In the genomic region with DNA sequence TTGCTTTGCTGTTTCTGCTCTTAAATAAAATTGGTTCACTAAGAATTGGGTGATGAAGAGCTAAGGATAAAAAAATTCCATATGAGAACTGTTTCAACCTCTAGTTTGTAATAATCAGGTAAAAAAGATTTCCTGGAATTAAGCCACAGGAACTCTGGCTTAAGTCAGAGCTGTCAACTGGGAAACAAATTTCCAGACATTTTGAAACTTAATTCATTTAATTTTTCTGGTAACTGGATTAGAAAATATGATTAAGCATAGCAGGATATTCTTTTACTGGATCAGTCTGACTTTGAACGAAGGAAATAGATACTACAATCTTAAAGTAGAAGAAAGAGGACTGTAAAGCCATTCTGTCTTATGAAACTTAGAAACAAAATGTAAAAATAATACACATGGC, we compare ENCODE assay signal across 2 cellular contexts.
TF ChIP-seq lines count a peak whose summit lies in the region.

No MANE protein-coding gene starts in this region.

TF ChIP-seq in SK-N-SH, 30 proteins besides CTCF, POLR2A, EP300 and RAD21 (continues in another document):
- TF ChIP-seq, protein P1, sequence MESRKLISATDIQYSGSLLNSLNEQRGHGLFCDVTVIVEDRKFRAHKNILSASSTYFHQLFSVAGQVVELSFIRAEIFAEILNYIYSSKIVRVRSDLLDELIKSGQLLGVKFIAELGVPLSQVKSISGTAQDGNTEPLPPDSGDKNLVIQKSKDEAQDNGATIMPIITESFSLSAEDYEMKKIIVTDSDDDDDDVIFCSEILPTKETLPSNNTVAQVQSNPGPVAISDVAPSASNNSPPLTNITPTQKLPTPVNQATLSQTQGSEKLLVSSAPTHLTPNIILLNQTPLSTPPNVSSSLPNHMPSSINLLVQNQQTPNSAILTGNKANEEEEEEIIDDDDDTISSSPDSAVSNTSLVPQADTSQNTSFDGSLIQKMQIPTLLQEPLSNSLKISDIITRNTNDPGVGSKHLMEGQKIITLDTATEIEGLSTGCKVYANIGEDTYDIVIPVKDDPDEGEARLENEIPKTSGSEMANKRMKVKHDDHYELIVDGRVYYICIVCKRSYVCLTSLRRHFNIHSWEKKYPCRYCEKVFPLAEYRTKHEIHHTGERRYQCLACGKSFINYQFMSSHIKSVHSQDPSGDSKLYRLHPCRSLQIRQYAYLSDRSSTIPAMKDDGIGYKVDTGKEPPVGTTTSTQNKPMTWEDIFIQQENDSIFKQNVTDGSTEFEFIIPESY (IDR thresholded peaks at IDR 0.05; ENCODE audit: borderline replicate concordance, low read depth), result no peak
- TF ChIP-seq, protein P2, sequence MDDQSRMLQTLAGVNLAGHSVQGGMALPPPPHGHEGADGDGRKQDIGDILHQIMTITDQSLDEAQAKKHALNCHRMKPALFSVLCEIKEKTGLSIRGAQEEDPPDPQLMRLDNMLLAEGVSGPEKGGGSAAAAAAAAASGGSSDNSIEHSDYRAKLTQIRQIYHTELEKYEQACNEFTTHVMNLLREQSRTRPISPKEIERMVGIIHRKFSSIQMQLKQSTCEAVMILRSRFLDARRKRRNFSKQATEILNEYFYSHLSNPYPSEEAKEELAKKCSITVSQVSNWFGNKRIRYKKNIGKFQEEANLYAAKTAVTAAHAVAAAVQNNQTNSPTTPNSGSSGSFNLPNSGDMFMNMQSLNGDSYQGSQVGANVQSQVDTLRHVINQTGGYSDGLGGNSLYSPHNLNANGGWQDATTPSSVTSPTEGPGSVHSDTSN (IDR thresholded peaks at IDR 0.05), result peak; percentile 34; the same call in 1 of the 2 replicates
- TF ChIP-seq FOSL2 (IDR thresholded peaks at IDR 0.05; ENCODE audit: borderline replicate concordance, low read depth), result no peak
- TF ChIP-seq SIN3A (IDR thresholded peaks at IDR 0.05; ENCODE audit: borderline replicate concordance, low read depth, low read length), result no peak
- TF ChIP-seq GABPA (IDR thresholded peaks at IDR 0.05; ENCODE audit: low read depth), result no peak
- no peak for TF ChIP-seq ELF1 (IDR thresholded peaks at IDR 0.05)
- TF ChIP-seq TCF12 (IDR thresholded peaks at IDR 0.05), result peak; percentile 67
- TF ChIP-seq TAF1 (IDR thresholded peaks at IDR 0.05; ENCODE audit: borderline replicate concordance, low read depth, low read length), result no peak
- no peak for TF ChIP-seq FOXJ3 (CRISPR knock-in tag; IDR thresholded peaks at IDR 0.05)
- TF ChIP-seq YY1 (IDR thresholded peaks at IDR 0.05; ENCODE audit: low read depth), result no peak
- TF ChIP-seq, protein P3, sequence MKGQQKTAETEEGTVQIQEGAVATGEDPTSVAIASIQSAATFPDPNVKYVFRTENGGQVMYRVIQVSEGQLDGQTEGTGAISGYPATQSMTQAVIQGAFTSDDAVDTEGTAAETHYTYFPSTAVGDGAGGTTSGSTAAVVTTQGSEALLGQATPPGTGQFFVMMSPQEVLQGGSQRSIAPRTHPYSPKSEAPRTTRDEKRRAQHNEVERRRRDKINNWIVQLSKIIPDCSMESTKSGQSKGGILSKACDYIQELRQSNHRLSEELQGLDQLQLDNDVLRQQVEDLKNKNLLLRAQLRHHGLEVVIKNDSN (IDR thresholded peaks at IDR 0.05; ENCODE audit: borderline replicate concordance, low read depth), result no peak
- TF ChIP-seq CHD2 (IDR thresholded peaks at IDR 0.05; ENCODE audit: low read length, partially characterized antibody), result peak; percentile 76
- TF ChIP-seq EZH2phosphoT487 (IDR thresholded peaks at IDR 0.05; ENCODE audit: borderline replicate concordance, low read depth), result no peak
- no peak for TF ChIP-seq MEF2A (IDR thresholded peaks at IDR 0.05; ENCODE audit: borderline replicate concordance, low read depth)
- TF ChIP-seq SMC3 (IDR thresholded peaks at IDR 0.05; ENCODE audit: low read depth, low read length), result no peak
- TF ChIP-seq, protein P4, sequence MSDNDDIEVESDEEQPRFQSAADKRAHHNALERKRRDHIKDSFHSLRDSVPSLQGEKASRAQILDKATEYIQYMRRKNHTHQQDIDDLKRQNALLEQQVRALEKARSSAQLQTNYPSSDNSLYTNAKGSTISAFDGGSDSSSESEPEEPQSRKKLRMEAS (IDR thresholded peaks at IDR 0.05; ENCODE audit: low read depth), result no peak
- peak; percentile 43; the same call in 1 of the 2 replicates for TF ChIP-seq POLR2AphosphoS5 (IDR thresholded peaks at IDR 0.05; ENCODE audit: low read depth, low read length)
- TF ChIP-seq NFIC (IDR thresholded peaks at IDR 0.05; ENCODE audit: borderline replicate concordance), result no peak
- TF ChIP-seq TEAD4 (IDR thresholded peaks at IDR 0.05; ENCODE audit: borderline replicate concordance, insufficient read depth), result no peak
- no peak for TF ChIP-seq FOXM1 (IDR thresholded peaks at IDR 0.05; ENCODE audit: low read depth)
- no peak for TF ChIP-seq RXRA (IDR thresholded peaks at IDR 0.05; ENCODE audit: borderline replicate concordance, low read depth)
- no peak for TF ChIP-seq NRF1 (IDR thresholded peaks at IDR 0.05; ENCODE audit: low read depth, low read length)
- TF ChIP-seq RCOR1 (IDR thresholded peaks at IDR 0.05; ENCODE audit: low read length), result peak; percentile 84; the same call in 1 of the 2 replicates
- no peak for TF ChIP-seq MXI1 (IDR thresholded peaks at IDR 0.05; ENCODE audit: low read depth, low read length)
- TF ChIP-seq, protein P5, sequence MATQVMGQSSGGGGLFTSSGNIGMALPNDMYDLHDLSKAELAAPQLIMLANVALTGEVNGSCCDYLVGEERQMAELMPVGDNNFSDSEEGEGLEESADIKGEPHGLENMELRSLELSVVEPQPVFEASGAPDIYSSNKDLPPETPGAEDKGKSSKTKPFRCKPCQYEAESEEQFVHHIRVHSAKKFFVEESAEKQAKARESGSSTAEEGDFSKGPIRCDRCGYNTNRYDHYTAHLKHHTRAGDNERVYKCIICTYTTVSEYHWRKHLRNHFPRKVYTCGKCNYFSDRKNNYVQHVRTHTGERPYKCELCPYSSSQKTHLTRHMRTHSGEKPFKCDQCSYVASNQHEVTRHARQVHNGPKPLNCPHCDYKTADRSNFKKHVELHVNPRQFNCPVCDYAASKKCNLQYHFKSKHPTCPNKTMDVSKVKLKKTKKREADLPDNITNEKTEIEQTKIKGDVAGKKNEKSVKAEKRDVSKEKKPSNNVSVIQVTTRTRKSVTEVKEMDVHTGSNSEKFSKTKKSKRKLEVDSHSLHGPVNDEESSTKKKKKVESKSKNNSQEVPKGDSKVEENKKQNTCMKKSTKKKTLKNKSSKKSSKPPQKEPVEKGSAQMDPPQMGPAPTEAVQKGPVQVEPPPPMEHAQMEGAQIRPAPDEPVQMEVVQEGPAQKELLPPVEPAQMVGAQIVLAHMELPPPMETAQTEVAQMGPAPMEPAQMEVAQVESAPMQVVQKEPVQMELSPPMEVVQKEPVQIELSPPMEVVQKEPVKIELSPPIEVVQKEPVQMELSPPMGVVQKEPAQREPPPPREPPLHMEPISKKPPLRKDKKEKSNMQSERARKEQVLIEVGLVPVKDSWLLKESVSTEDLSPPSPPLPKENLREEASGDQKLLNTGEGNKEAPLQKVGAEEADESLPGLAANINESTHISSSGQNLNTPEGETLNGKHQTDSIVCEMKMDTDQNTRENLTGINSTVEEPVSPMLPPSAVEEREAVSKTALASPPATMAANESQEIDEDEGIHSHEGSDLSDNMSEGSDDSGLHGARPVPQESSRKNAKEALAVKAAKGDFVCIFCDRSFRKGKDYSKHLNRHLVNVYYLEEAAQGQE (IDR thresholded peaks at IDR 0.05; ENCODE audit: low read depth, low read length), result no peak
- TF ChIP-seq GATA2 (CRISPR knock-in tag; IDR thresholded peaks at IDR 0.05), result peak; percentile 14; the same call in 1 of the 2 replicates

TF ChIP-seq in SK-N-SH treated with all-trans-retinoic acid at 6 μM for 48 hours, 23 proteins besides CTCF, POLR2A, EP300 and RAD21 (continued from another document):
- TF ChIP-seq, protein P6, sequence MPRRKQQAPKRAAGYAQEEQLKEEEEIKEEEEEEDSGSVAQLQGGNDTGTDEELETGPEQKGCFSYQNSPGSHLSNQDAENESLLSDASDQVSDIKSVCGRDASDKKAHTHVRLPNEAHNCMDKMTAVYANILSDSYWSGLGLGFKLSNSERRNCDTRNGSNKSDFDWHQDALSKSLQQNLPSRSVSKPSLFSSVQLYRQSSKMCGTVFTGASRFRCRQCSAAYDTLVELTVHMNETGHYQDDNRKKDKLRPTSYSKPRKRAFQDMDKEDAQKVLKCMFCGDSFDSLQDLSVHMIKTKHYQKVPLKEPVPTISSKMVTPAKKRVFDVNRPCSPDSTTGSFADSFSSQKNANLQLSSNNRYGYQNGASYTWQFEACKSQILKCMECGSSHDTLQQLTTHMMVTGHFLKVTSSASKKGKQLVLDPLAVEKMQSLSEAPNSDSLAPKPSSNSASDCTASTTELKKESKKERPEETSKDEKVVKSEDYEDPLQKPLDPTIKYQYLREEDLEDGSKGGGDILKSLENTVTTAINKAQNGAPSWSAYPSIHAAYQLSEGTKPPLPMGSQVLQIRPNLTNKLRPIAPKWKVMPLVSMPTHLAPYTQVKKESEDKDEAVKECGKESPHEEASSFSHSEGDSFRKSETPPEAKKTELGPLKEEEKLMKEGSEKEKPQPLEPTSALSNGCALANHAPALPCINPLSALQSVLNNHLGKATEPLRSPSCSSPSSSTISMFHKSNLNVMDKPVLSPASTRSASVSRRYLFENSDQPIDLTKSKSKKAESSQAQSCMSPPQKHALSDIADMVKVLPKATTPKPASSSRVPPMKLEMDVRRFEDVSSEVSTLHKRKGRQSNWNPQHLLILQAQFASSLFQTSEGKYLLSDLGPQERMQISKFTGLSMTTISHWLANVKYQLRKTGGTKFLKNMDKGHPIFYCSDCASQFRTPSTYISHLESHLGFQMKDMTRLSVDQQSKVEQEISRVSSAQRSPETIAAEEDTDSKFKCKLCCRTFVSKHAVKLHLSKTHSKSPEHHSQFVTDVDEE (CRISPR knock-in tag; IDR thresholded peaks at IDR 0.05), result peak; percentile 83
- TF ChIP-seq ISL1 (CRISPR knock-in tag; IDR thresholded peaks at IDR 0.05), result peak; percentile 88
- TF ChIP-seq ZC3H10 (CRISPR knock-in tag; IDR thresholded peaks at IDR 0.05), result no peak
- TF ChIP-seq, protein P7, sequence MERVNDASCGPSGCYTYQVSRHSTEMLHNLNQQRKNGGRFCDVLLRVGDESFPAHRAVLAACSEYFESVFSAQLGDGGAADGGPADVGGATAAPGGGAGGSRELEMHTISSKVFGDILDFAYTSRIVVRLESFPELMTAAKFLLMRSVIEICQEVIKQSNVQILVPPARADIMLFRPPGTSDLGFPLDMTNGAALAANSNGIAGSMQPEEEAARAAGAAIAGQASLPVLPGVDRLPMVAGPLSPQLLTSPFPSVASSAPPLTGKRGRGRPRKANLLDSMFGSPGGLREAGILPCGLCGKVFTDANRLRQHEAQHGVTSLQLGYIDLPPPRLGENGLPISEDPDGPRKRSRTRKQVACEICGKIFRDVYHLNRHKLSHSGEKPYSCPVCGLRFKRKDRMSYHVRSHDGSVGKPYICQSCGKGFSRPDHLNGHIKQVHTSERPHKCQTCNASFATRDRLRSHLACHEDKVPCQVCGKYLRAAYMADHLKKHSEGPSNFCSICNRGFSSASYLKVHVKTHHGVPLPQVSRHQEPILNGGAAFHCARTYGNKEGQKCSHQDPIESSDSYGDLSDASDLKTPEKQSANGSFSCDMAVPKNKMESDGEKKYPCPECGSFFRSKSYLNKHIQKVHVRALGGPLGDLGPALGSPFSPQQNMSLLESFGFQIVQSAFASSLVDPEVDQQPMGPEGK (CRISPR knock-in tag; IDR thresholded peaks at IDR 0.05; ENCODE audit: borderline replicate concordance), result peak; percentile 83; the same call in 1 of the 2 replicates
- TF ChIP-seq, protein P8, sequence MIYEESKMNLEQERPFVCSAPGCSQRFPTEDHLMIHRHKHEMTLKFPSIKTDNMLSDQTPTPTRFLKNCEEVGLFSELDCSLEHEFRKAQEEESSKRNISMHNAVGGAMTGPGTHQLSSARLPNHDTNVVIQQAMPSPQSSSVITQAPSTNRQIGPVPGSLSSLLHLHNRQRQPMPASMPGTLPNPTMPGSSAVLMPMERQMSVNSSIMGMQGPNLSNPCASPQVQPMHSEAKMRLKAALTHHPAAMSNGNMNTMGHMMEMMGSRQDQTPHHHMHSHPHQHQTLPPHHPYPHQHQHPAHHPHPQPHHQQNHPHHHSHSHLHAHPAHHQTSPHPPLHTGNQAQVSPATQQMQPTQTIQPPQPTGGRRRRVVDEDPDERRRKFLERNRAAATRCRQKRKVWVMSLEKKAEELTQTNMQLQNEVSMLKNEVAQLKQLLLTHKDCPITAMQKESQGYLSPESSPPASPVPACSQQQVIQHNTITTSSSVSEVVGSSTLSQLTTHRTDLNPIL (CRISPR knock-in tag; IDR thresholded peaks at IDR 0.05; ENCODE audit: low read depth), result 0 out of 2 replicates have a peak, but pooled peaks have one; percentile 35
- peak; percentile 67; the same call in 1 of the 2 replicates for TF ChIP-seq SNAI2 (CRISPR knock-in tag; IDR thresholded peaks at IDR 0.05)
